ENCODE assay signal across 17 cellular contexts in genomic region chr6:146388736-146389364, GRCh38.
A peak's percentile ranks its signal among the peaks of the same experiment; 100 is the strongest.
DNase-seq lines count a peak whose midpoint lies in the region; ATAC-seq and TF ChIP-seq lines count a peak whose summit lies in the region.
"Had no signal": no experiment of that assay in that cellular context is flagged by ENCODE, and none has a peak within 500 bp of the region (broad histone marks: within the 10 kb centered on the region; RNA-seq: fewer than 3 reads in every experiment).

No MANE protein-coding gene starts in this region.

- H2AFZ ChIP-seq in GM23338 (no peak overlapping the region), neural progenitor cell (replicated peaks) (no peak overlapping the region)

- peaks cover 9% of the 10 kb centered on the region; the same call in 2 of the 3 replicates for H3K4me1 Mint-ChIP-seq in GM23338
- H3K4me1 Mint-ChIP-seq in WTC11 = peaks cover 9% of the 10 kb centered on the region
- peaks cover 5% of the 10 kb centered on the region for H3K4me1 Mint-ChIP-seq in endodermal cell
- peaks cover 21% of the 10 kb centered on the region for H3K4me1 Mint-ChIP-seq in neural progenitor cell
- H3K4me1 Mint-ChIP-seq: B cell had no signal

- H3K9ac ChIP-seq in endodermal cell (ENCODE audit: extremely low read depth, low read length, poor library complexity, severe bottlenecking) = no peak overlapping the region
- no peak overlapping the region for H3K9ac ChIP-seq in neural progenitor cell

- CTCF ChIA-PET in WTC11 (lab: Charles Lee) = no interaction called here
- CTCF ChIA-PET in HEK293T (lab: Yijun Ruan, JAX) = no interaction called here

- no peaks in the 10 kb centered on the region for H3K9me2 ChIP-seq in GM23338 (ENCODE audit: insufficient read depth)

- TF ChIP-seq CTCF in GM23338 (conservative IDR thresholded peaks at IDR 0.05; ENCODE audit: low read depth in 2 of 2) (no peak), WTC11 (IDR thresholded peaks at IDR 0.05) (no peak), endodermal cell (conservative IDR thresholded peaks at IDR 0.05) (no peak), neural progenitor cell (IDR thresholded peaks at IDR 0.05) (no peak), psoas muscle (IDR thresholded peaks at IDR 0.05) (no peak)

- no peaks in the 10 kb centered on the region for H3F3A ChIP-seq in GM23338 (replicated peaks; ENCODE audit: low read depth)
- peaks cover 21% of the 10 kb centered on the region for H3F3A ChIP-seq in neural progenitor cell (ENCODE audit: low read depth)

- no peaks in the 10 kb centered on the region for H3K4me1 ChIP-seq in GM23338 (ENCODE audit: insufficient read depth)
- H3K4me1 ChIP-seq in endodermal cell (ENCODE audit: control insufficient read depth, insufficient read depth, low read length) = no peaks in the 10 kb centered on the region
- peaks cover 25% of the 10 kb centered on the region for H3K4me1 ChIP-seq in neural progenitor cell
- no peaks in the 10 kb centered on the region for H3K4me1 ChIP-seq in psoas muscle

- H3K4me3 ChIP-seq in GM23338 (no peak overlapping the region), endodermal cell (ENCODE audit: low read length) (no peak overlapping the region), neural progenitor cell (no peak overlapping the region), psoas muscle (no peak overlapping the region)
- H3K4me3 ChIP-seq: GM12878 had no signal

- H3K79me2 ChIP-seq in GM23338 (replicated peaks; ENCODE audit: insufficient read depth) (no peaks in the 10 kb centered on the region), neural progenitor cell (ENCODE audit: low read depth) (no peaks in the 10 kb centered on the region)

- H3K4me3 Mint-ChIP-seq in GM23338 = no peak overlapping the region
- H3K4me3 Mint-ChIP-seq in WTC11 = no peak overlapping the region
- H3K4me3 Mint-ChIP-seq in endodermal cell = no peak overlapping the region
- H3K4me3 Mint-ChIP-seq in neural progenitor cell = no peak overlapping the region
- H3K4me3 Mint-ChIP-seq: B cell; CD4-positive, alpha-beta T cell had no signal

- peak; percentile 6 for DNase-seq in GM23338 (ENCODE audit: low spot score)
- no peak for DNase-seq in WTC11 (ENCODE audit: low spot score)
- no peak for DNase-seq in endodermal cell
- DNase-seq in neural progenitor cell (ENCODE audit: low spot score) = peak; percentile 85
- no peak for DNase-seq in psoas muscle
- no peak for DNase-seq in AG08396 (ENCODE audit: low spot score)
- no peak for DNase-seq in HEK293T (ENCODE audit: extremely low spot score)
- DNase-seq in kidney glomerular epithelial cell (lab: John Stamatoyannopoulos, UW) = no peak
- DNase-seq: ACHN; C1 segment of cervical spinal cord; CD4-positive, alpha-beta T cell; DMS79; GOT3; HCEC 1CT; IMR-90 had no signal

- no peaks in the 10 kb centered on the region for H3K36me3 ChIP-seq in GM23338 (ENCODE audit: insufficient read depth)
- H3K36me3 ChIP-seq in endodermal cell (ENCODE audit: control insufficient read depth, insufficient read depth, low read length) = no peaks in the 10 kb centered on the region
- H3K36me3 ChIP-seq in neural progenitor cell = no peaks in the 10 kb centered on the region
- no peaks in the 10 kb centered on the region for H3K36me3 ChIP-seq in psoas muscle (ENCODE audit: insufficient read depth in 1 of 2, low read depth in 1 of 2)

- H3K27me3 ChIP-seq in GM23338 (ENCODE audit: insufficient read depth) (no peaks in the 10 kb centered on the region), endodermal cell (ENCODE audit: control insufficient read depth, insufficient read depth, low read length, poor library complexity, severe bottlenecking) (no peaks in the 10 kb centered on the region), neural progenitor cell (no peaks in the 10 kb centered on the region), psoas muscle (ENCODE audit: insufficient read depth in 3 of 3, low read length in 2 of 3) (no peaks in the 10 kb centered on the region)

- intact Hi-C loops in psoas muscle (cut with DNase I) = no loop called here

- H4K20me1 ChIP-seq in GM23338 (replicated peaks; ENCODE audit: insufficient read depth) = no peaks in the 10 kb centered on the region
- H4K20me1 ChIP-seq in neural progenitor cell (ENCODE audit: low read depth) = no peaks in the 10 kb centered on the region

- no peak overlapping the region for H3K4me2 ChIP-seq in GM23338
- H3K4me2 ChIP-seq in neural progenitor cell = peak overlapping the region; percentile 70

- ATAC-seq in GM23338 (peak; percentile 51), WTC11 (peak; percentile 61), psoas muscle (no peak)

- H3K27me3 Mint-ChIP-seq in GM23338 (ENCODE audit: insufficient read depth, low read depth, poor library complexity) (no peaks in the 10 kb centered on the region), WTC11 (ENCODE audit: low read depth) (no peaks in the 10 kb centered on the region), endodermal cell (ENCODE audit: insufficient read depth) (no peaks in the 10 kb centered on the region), neural progenitor cell (ENCODE audit: insufficient read depth, low read depth) (no peaks in the 10 kb centered on the region)
- H3K27me3 Mint-ChIP-seq: B cell; CD4-positive, alpha-beta T cell had no signal

- H3K27ac Mint-ChIP-seq in GM23338 (peak overlapping the region; percentile 47), WTC11 (peak overlapping the region; percentile 80), endodermal cell (no peak overlapping the region), neural progenitor cell (peak overlapping the region; percentile 43)
- H3K27ac Mint-ChIP-seq: B cell; CD4-positive, alpha-beta T cell had no signal

- no peaks in the 10 kb centered on the region for H3K9me3 Mint-ChIP-seq in GM23338
- no peaks in the 10 kb centered on the region for H3K9me3 Mint-ChIP-seq in WTC11
- no peaks in the 10 kb centered on the region for H3K9me3 Mint-ChIP-seq in endodermal cell
- peaks cover 6% of the 10 kb centered on the region for H3K9me3 Mint-ChIP-seq in neural progenitor cell
- H3K9me3 Mint-ChIP-seq: CD4-positive, alpha-beta T cell had no signal

- WGBS in endodermal cell (ENCODE audit: insufficient coverage in 1 of 2, insufficient read length in 1 of 2), 2 experiments = 56 to 82% methylated on average over 2 to 3 of the region's 3 CpGs
- WGBS in psoas muscle, 3 donors = 75 to 82% (median 75%) methylated on average over 3 of the region's 3 CpGs

- H3K27ac ChIP-seq in GM23338 (ENCODE audit: low read depth) (no peak overlapping the region), endodermal cell (ENCODE audit: low read depth, low read length) (peak overlapping the region; percentile 7), neural progenitor cell (peak overlapping the region; percentile 72), psoas muscle (no peak overlapping the region)

- H3K9me3 ChIP-seq in endodermal cell (ENCODE audit: control insufficient read depth, low read length) (no peaks in the 10 kb centered on the region), neural progenitor cell (ENCODE audit: low read depth) (no peaks in the 10 kb centered on the region), psoas muscle (no peaks in the 10 kb centered on the region)

- no peaks in the 10 kb centered on the region for H3K36me3 Mint-ChIP-seq in GM23338 (ENCODE audit: low read depth)
- no peaks in the 10 kb centered on the region for H3K36me3 Mint-ChIP-seq in WTC11
- no peaks in the 10 kb centered on the region for H3K36me3 Mint-ChIP-seq in endodermal cell (ENCODE audit: low read depth)
- no peaks in the 10 kb centered on the region for H3K36me3 Mint-ChIP-seq in neural progenitor cell

- POLR2A ChIA-PET in WTC11 (lab: Charles Lee) = interaction anchor here (0.6 kb wide), 1 partner anchor 9 kb away, joined by 4 read pairs; no protein-coding TSS in a partner anchor
- POLR2A ChIA-PET in HEK293T (lab: Yijun Ruan, JAX) = no interaction called here

TF ChIP-seq in GM23338, 12 proteins besides CTCF, POLR2A, EP300 and RAD21 (continues in another document):
- TF ChIP-seq ZNF331 (CRISPR knock-in tag; IDR thresholded peaks at IDR 0.05; ENCODE audit: low read depth) (no peak), EZH2 (IDR thresholded peaks at IDR 0.05; ENCODE audit: low read depth, unreplicated experiment) (no peak)

TF ChIP-seq in WTC11, 78 proteins besides CTCF, POLR2A, EP300 and RAD21 (continues in another document):
- TF ChIP-seq TEAD1 (CRISPR knock-in tag; IDR thresholded peaks at IDR 0.05) (no peak), TP53 (CRISPR knock-in tag; IDR thresholded peaks at IDR 0.05) (no peak), ATF2 (CRISPR knock-in tag; IDR thresholded peaks at IDR 0.05; ENCODE audit: borderline replicate concordance, low read depth) (no peak)

TF ChIP-seq in HEK293T, 16 proteins besides CTCF, POLR2A, EP300 and RAD21:
- TF ChIP-seq BHLHE40 (IDR thresholded peaks at IDR 0.05; ENCODE audit: borderline replicate concordance) (no peak), PKNOX1 (IDR thresholded peaks at IDR 0.05) (no peak), CTBP1 (IDR thresholded peaks at IDR 0.05; ENCODE audit: borderline replicate concordance) (no peak), LEF1 (IDR thresholded peaks at IDR 0.05; ENCODE audit: borderline replicate concordance) (no peak), ARNT (IDR thresholded peaks at IDR 0.05) (no peak), SP1 (IDR thresholded peaks at IDR 0.05) (no peak), NFRKB (IDR thresholded peaks at IDR 0.05) (no peak), TARDBP (IDR thresholded peaks at IDR 0.05) (no peak), FOXM1 (IDR thresholded peaks at IDR 0.05; ENCODE audit: borderline replicate concordance) (no peak), ELF4 (IDR thresholded peaks at IDR 0.05) (no peak), FOXK2 (IDR thresholded peaks at IDR 0.05) (no peak), HDGF (IDR thresholded peaks at IDR 0.05; ENCODE audit: borderline replicate concordance) (no peak)

Comparison
In these comparisons a context has a peak if more than half of its experiments do, and no peak if none do; other contexts are left out.
1. ATAC-seq: peak in GM23338 (single experiment) and WTC11 (single experiment); none in psoas muscle (0 of 4).
2. DNase-seq: peak in GM23338 (single experiment) and neural progenitor cell (single experiment); none in WTC11 (single experiment), endodermal cell (single experiment), psoas muscle (0 of 2), AG08396 (single experiment), HEK293T (single experiment) and kidney glomerular epithelial cell (single experiment).
3. H3K27ac ChIP-seq: peak in endodermal cell (single experiment) and neural progenitor cell (single experiment); none in GM23338 (single experiment) and psoas muscle (single experiment).